Comparison of ENCODE assay signal across 1 cellular context in the genomic region with DNA sequence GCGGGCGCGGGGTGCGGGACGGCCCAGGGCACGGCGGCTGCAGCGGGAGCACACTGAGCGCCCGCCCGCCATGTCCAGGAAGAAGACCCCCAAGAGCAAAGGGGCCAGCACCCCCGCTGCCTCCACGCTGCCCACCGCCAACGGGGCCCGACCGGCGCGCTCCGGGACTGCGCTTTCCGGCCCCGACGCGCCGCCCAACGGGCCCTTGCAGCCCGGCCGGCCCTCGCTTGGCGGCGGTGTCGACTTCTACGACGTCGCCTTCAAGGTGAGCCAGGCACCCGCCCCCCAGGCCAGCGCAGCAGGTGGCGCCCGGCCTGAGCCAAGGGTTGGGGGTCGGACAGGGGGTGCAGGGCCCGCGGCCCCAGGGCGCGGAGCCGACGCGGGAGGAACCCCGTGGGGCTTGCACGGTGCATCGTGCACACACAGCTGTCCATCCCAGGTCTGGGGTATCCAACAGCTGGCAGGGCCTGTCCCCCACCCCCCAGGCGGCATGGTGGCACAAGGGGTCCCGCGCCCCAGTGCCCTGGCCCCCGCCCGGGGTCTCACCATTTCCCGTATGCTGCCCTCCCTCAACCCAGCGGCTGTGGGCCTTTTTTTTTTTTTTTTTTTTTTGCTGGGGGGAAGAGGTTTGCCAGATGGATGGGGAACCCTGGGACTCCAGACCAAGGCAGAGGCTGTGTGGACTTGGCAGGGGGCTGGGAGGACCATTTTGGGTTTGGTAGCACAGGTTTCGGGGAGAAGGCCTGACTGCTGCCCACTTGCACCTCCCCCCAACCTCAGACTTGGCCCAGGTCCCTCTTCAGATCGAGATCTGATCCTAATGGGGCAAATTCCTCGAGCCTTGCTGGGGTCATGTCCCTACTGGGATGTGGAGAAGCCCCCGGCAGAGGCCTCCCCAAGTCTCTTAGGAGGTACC.
TF ChIP-seq lines count a peak whose summit lies in the region.

No MANE protein-coding gene starts in this region.

TF ChIP-seq in HEK293, 187 proteins besides CTCF, POLR2A, EP300 and RAD21 (continued from another document):
- TF ChIP-seq, protein P1, sequence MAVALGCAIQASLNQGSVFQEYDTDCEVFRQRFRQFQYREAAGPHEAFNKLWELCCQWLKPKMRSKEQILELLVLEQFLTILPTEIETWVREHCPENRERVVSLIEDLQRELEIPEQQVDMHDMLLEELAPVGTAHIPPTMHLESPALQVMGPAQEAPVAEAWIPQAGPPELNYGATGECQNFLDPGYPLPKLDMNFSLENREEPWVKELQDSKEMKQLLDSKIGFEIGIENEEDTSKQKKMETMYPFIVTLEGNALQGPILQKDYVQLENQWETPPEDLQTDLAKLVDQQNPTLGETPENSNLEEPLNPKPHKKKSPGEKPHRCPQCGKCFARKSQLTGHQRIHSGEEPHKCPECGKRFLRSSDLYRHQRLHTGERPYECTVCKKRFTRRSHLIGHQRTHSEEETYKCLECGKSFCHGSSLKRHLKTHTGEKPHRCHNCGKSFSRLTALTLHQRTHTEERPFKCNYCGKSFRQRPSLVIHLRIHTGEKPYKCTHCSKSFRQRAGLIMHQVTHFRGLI (tag by site-specific recombination; IDR thresholded peaks at IDR 0.05) = peak; percentile 86
- peak; percentile 80; the same call in 1 of the 2 replicates for TF ChIP-seq ZNF561 (tag by site-specific recombination; IDR thresholded peaks at IDR 0.05; ENCODE audit: borderline replicate concordance)
- TF ChIP-seq ZNF843 (tag by site-specific recombination; IDR thresholded peaks at IDR 0.05) = 0 out of 2 replicates have a peak, but pooled peaks have one; percentile 12
- TF ChIP-seq, protein P2, sequence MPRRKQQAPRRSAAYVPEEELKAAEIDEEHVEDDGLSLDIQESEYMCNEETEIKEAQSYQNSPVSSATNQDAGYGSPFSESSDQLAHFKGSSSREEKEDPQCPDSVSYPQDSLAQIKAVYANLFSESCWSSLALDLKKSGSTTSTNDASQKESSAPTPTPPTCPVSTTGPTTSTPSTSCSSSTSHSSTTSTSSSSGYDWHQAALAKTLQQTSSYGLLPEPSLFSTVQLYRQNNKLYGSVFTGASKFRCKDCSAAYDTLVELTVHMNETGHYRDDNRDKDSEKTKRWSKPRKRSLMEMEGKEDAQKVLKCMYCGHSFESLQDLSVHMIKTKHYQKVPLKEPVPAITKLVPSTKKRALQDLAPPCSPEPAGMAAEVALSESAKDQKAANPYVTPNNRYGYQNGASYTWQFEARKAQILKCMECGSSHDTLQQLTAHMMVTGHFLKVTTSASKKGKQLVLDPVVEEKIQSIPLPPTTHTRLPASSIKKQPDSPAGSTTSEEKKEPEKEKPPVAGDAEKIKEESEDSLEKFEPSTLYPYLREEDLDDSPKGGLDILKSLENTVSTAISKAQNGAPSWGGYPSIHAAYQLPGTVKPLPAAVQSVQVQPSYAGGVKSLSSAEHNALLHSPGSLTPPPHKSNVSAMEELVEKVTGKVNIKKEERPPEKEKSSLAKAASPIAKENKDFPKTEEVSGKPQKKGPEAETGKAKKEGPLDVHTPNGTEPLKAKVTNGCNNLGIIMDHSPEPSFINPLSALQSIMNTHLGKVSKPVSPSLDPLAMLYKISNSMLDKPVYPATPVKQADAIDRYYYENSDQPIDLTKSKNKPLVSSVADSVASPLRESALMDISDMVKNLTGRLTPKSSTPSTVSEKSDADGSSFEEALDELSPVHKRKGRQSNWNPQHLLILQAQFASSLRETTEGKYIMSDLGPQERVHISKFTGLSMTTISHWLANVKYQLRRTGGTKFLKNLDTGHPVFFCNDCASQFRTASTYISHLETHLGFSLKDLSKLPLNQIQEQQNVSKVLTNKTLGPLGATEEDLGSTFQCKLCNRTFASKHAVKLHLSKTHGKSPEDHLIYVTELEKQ (tag by site-specific recombination; IDR thresholded peaks at IDR 0.05; ENCODE audit: borderline replicate concordance) = no peak
- TF ChIP-seq, protein P3, sequence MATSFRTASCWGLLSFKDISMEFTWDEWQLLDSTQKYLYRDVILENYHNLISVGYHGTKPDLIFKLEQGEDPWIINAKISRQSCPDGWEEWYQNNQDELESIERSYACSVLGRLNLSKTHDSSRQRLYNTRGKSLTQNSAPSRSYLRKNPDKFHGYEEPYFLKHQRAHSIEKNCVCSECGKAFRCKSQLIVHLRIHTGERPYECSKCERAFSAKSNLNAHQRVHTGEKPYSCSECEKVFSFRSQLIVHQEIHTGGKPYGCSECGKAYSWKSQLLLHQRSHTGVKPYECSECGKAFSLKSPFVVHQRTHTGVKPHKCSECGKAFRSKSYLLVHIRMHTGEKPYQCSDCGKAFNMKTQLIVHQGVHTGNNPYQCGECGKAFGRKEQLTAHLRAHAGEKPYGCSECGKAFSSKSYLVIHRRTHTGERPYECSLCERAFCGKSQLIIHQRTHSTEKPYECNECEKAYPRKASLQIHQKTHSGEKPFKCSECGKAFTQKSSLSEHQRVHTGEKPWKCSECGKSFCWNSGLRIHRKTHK (tag by site-specific recombination; IDR thresholded peaks at IDR 0.05) = no peak
- TF ChIP-seq SP3 (tag by site-specific recombination; IDR thresholded peaks at IDR 0.05) = no peak
- TF ChIP-seq, protein P4, sequence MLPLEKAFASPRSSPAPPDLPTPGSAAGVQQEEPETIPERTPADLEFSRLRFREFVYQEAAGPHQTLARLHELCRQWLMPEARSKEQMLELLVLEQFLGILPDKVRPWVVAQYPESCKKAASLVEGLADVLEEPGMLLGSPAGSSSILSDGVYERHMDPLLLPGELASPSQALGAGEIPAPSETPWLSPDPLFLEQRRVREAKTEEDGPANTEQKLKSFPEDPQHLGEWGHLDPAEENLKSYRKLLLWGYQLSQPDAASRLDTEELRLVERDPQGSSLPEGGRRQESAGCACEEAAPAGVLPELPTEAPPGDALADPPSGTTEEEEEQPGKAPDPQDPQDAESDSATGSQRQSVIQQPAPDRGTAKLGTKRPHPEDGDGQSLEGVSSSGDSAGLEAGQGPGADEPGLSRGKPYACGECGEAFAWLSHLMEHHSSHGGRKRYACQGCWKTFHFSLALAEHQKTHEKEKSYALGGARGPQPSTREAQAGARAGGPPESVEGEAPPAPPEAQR (tag by site-specific recombination; IDR thresholded peaks at IDR 0.05) = no peak
- TF ChIP-seq, protein P5, sequence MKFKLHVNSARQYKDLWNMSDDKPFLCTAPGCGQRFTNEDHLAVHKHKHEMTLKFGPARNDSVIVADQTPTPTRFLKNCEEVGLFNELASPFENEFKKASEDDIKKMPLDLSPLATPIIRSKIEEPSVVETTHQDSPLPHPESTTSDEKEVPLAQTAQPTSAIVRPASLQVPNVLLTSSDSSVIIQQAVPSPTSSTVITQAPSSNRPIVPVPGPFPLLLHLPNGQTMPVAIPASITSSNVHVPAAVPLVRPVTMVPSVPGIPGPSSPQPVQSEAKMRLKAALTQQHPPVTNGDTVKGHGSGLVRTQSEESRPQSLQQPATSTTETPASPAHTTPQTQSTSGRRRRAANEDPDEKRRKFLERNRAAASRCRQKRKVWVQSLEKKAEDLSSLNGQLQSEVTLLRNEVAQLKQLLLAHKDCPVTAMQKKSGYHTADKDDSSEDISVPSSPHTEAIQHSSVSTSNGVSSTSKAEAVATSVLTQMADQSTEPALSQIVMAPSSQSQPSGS (tag by site-specific recombination; IDR thresholded peaks at IDR 0.05; ENCODE audit: low read depth) = no peak
- peak; percentile 55 for TF ChIP-seq GLIS2 (tag by site-specific recombination; IDR thresholded peaks at IDR 0.05)
- TF ChIP-seq ZNF211 (tag by site-specific recombination; IDR thresholded peaks at IDR 0.05; ENCODE audit: low read depth) = no peak
- no peak for TF ChIP-seq ZNF2 (tag by site-specific recombination; IDR thresholded peaks at IDR 0.05)
- no peak for TF ChIP-seq ZNF544 (tag by site-specific recombination; IDR thresholded peaks at IDR 0.05)
- TF ChIP-seq ZNF112 (tag by site-specific recombination; IDR thresholded peaks at IDR 0.05) = no peak
- 0 out of 2 replicates have a peak, but pooled peaks have one; percentile 16 for TF ChIP-seq ZNF660 (tag by site-specific recombination; IDR thresholded peaks at IDR 0.05)
- 0 out of 2 replicates have a peak, but pooled peaks have one; percentile 14 for TF ChIP-seq ZNF596 (tag by site-specific recombination; IDR thresholded peaks at IDR 0.05)
- TF ChIP-seq GLIS1 (tag by site-specific recombination; IDR thresholded peaks at IDR 0.05) = peak; percentile 68
- TF ChIP-seq SCRT2 (tag by site-specific recombination; IDR thresholded peaks at IDR 0.05) = peak; percentile 53
- no peak for TF ChIP-seq YY2 (tag by site-specific recombination; IDR thresholded peaks at IDR 0.05)
- TF ChIP-seq ZNF121 (tag by site-specific recombination; IDR thresholded peaks at IDR 0.05) = peak; percentile 55
- no peak for TF ChIP-seq MEIS1 (CRISPR knock-in tag; IDR thresholded peaks at IDR 0.05; ENCODE audit: borderline replicate concordance)
- TF ChIP-seq BCL11B (tag by site-specific recombination; IDR thresholded peaks at IDR 0.05; ENCODE audit: low read depth) = peak; percentile 32; the same call in 1 of the 2 replicates
- TF ChIP-seq ZNF16 (tag by site-specific recombination; IDR thresholded peaks at IDR 0.05; ENCODE audit: low read depth) = no peak
- TF ChIP-seq, protein P6, sequence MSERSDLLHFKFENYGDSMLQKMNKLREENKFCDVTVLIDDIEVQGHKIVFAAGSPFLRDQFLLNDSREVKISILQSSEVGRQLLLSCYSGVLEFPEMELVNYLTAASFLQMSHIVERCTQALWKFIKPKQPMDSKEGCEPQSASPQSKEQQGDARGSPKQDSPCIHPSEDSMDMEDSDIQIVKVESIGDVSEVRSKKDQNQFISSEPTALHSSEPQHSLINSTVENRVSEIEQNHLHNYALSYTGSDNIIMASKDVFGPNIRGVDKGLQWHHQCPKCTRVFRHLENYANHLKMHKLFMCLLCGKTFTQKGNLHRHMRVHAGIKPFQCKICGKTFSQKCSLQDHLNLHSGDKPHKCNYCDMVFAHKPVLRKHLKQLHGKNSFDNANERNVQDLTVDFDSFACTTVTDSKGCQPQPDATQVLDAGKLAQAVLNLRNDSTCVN (tag by site-specific recombination; optimal IDR thresholded peaks at IDR 0.05) = peak; percentile 55
- TF ChIP-seq YY1 (tag by site-specific recombination; IDR thresholded peaks at IDR 0.05) = no peak
- TF ChIP-seq, protein P7, sequence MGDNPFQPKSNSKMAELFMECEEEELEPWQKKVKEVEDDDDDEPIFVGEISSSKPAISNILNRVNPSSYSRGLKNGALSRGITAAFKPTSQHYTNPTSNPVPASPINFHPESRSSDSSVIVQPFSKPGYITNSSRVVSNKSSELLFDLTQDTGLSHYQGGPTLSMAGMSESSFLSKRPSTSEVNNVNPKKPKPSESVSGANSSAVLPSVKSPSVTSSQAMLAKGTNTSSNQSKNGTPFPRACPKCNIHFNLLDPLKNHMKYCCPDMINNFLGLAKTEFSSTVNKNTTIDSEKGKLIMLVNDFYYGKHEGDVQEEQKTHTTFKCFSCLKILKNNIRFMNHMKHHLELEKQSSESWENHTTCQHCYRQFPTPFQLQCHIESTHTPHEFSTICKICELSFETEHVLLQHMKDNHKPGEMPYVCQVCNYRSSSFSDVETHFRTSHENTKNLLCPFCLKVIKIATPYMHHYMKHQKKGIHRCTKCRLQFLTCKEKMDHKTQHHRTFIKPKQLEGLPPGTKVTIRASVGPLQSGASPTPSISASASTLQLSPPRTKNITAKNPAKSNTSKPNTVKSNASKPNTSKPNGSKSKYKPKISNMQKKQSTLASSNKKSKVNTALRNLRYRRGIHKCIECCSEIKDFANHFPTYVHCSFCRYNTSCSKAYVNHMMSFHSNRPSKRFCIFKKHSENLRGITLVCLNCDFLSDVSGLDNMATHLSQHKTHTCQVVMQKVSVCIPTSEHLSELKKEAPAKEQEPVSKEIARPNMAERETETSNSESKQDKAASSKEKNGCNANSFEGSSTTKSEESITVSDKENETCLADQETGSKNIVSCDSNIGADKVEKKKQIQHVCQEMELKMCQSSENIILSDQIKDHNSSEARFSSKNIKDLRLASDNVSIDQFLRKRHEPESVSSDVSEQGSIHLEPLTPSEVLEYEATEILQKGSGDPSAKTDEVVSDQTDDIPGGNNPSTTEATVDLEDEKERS (tag by site-specific recombination; IDR thresholded peaks at IDR 0.05) = no peak
- TF ChIP-seq ZNF10 (tag by site-specific recombination; IDR thresholded peaks at IDR 0.05) = no peak
